Comparison of ENCODE assay signal across 8 cellular contexts in the genomic region with DNA sequence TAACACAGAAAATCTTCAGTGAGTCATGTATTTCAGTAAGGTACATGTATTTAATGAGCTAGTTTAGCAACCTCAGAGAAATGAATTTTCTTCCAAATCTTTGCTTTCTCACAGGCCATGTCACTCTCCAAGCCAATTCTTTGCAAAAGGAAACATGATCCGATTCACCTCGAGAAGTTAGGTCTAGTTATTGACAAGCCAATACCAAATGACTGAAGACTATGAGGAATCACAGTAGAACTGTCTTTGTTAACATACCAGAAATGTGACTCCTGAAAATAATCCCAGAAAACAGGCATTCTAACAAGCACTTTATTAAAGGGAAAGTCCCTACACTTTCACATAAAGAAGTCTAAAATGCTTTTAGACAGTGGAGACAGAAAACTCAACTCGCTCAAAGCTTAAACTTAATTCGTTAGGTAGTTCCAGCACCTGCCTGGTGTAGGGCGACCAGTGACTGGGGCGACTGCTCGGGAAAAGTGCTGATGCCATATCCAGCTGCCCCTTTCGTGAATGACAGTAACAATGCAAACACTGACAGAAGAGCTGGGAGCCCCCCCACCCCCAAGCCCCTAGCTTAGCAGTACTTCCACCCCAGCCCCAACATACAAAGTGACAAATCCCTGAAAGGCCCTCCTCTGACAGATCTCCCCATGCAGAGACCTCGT. TPM values are rescaled to one million over a fixed set of nuclear protein-coding genes. Genes with fewer than 3 reads are reported as not detected.
DNase-seq lines count a peak whose midpoint lies in the region; ATAC-seq and TF ChIP-seq lines count a peak whose summit lies in the region.

No MANE protein-coding gene starts in this region.

- peak overlapping the region; percentile 69 for H3K27ac Mint-ChIP-seq in activated naive CD8-positive, alpha-beta T cell

- peaks cover 16% of the 10 kb centered on the region for H3F3A ChIP-seq in smooth muscle cell (ENCODE audit: low read depth)

- H3K4me1 Mint-ChIP-seq in activated naive CD8-positive, alpha-beta T cell (ENCODE audit: low read depth), result peaks cover 54% of the 10 kb centered on the region

- ATAC-seq in HG02938 (IDR thresholded peaks at IDR 0.05; ENCODE audit: unreplicated experiment), result no peak

- H3K9me3 Mint-ChIP-seq in activated naive CD8-positive, alpha-beta T cell (ENCODE audit: low read depth), result no peaks in the 10 kb centered on the region

- H3K36me3 ChIP-seq in KOPT-K1 (ENCODE audit: insufficient read depth, low read length), result no peaks in the 10 kb centered on the region
- H3K36me3 ChIP-seq in smooth muscle cell (ENCODE audit: low read depth), result no peaks in the 10 kb centered on the region

- H3K4me1 ChIP-seq in smooth muscle cell (ENCODE audit: low read depth), result peaks cover 3% of the 10 kb centered on the region

- peaks cover 10% of the 10 kb centered on the region for H3K36me3 Mint-ChIP-seq in activated naive CD8-positive, alpha-beta T cell

- no peaks in the 10 kb centered on the region for H3K9me3 ChIP-seq in KOPT-K1 (ENCODE audit: insufficient read depth, low read length, poor library complexity, severe bottlenecking)
- no peaks in the 10 kb centered on the region for H3K9me3 ChIP-seq in iPS-18c (ENCODE audit: control insufficient read depth, insufficient read depth, low read length)
- H3K9me3 ChIP-seq in smooth muscle cell (replicated peaks; ENCODE audit: low read depth), result no peaks in the 10 kb centered on the region

- peak overlapping the region; percentile 94 for H3K4me2 ChIP-seq in smooth muscle cell

- H3K9ac ChIP-seq in smooth muscle cell (ENCODE audit: low read depth), result peak overlapping the region; percentile 78

- H4K20me1 ChIP-seq in smooth muscle cell (ENCODE audit: low read depth), result peaks cover 58% of the 10 kb centered on the region

- H3K79me2 ChIP-seq in smooth muscle cell (ENCODE audit: low read depth), result peaks cover 56% of the 10 kb centered on the region

- H3K27me3 Mint-ChIP-seq in activated naive CD8-positive, alpha-beta T cell, result no peaks in the 10 kb centered on the region

- H3K27me3 ChIP-seq in smooth muscle cell (ENCODE audit: low read depth), result no peaks in the 10 kb centered on the region

- H3K4me3 ChIP-seq in iPS-18c (ENCODE audit: insufficient read depth, low read depth, low read length) (peak overlapping the region; percentile 80), smooth muscle cell (peak overlapping the region; percentile 97)

- WGBS in smooth muscle cell (ENCODE audit: low lambda C conversion rate), result 3% methylated on average over 9 of the region's 9 CpGs

- H3K27ac ChIP-seq in KOPT-K1 (ENCODE audit: low read depth, low read length, poor library complexity, severe bottlenecking) (peak overlapping the region; percentile 79), smooth muscle cell (ENCODE audit: low read depth) (peak overlapping the region; percentile 86)

- peak overlapping the region; percentile 97 for H3K4me3 Mint-ChIP-seq in activated naive CD8-positive, alpha-beta T cell

- H2AFZ ChIP-seq in smooth muscle cell (ENCODE audit: low read depth), result no peak overlapping the region

- peak; percentile 14 for DNase-seq in NCI-H1694 treated with DMSO at 0.1 percent for 48 hours (lab: John Stamatoyannopoulos, UW)
- no peak for DNase-seq in NCI-H1694 (lab: John Stamatoyannopoulos, UW)
- peak; percentile 33 for DNase-seq in smooth muscle cell (lab: John Stamatoyannopoulos, UW; ENCODE audit: unreplicated experiment)
- no peak for DNase-seq in activated CD8-positive, alpha-beta memory T cell treated with anti-CD3 and anti-CD28 coated beads, Interleukin-2, amount 50 U/mL, for 48 hours

- TF ChIP-seq CTCF in smooth muscle cell (IDR thresholded peaks at IDR 0.05; ENCODE audit: borderline replicate concordance, insufficient read depth, poor library complexity, severe bottlenecking), result no peak

RNA-seq across cellular contexts. Expression of a gene that starts 1.9 kb away (rescaled TPM):
- total RNA-seq in smooth muscle cell, result 33.4 and 52.6 TPM in 2 replicates
- polyA plus RNA-seq in smooth muscle cell, result 32.2 and 38.2 TPM in 2 replicates

RNA-seq across cellular contexts. Expression of a gene that starts 30.7 kb away (rescaled TPM):
- total RNA-seq in smooth muscle cell, result 96.5 and 97.4 TPM in 2 replicates
- 103 and 123 TPM in 2 replicates for polyA plus RNA-seq in smooth muscle cell

RNA-seq across cellular contexts. Expression of a gene that starts 54.4 kb away (rescaled TPM):
- 20.4 and 24.4 TPM in 2 replicates for total RNA-seq in smooth muscle cell
- polyA plus RNA-seq in smooth muscle cell, result 5.0 and 6.2 TPM in 2 replicates

Comparison
In these comparisons a context has a peak if more than half of its experiments do, and no peak if none do; other contexts are left out.
1. DNase-seq: peak in NCI-H1694 treated with DMSO at 0.1 percent for 48 hours (single experiment) and smooth muscle cell (single experiment); none in NCI-H1694 (single experiment) and activated CD8-positive, alpha-beta memory T cell treated with anti-CD3 and anti-CD28 coated beads, Interleukin-2, amount 50 U/mL, for 48 hours (single experiment).